Comparison of ENCODE assay signal across 8 cellular contexts in the genomic region with DNA sequence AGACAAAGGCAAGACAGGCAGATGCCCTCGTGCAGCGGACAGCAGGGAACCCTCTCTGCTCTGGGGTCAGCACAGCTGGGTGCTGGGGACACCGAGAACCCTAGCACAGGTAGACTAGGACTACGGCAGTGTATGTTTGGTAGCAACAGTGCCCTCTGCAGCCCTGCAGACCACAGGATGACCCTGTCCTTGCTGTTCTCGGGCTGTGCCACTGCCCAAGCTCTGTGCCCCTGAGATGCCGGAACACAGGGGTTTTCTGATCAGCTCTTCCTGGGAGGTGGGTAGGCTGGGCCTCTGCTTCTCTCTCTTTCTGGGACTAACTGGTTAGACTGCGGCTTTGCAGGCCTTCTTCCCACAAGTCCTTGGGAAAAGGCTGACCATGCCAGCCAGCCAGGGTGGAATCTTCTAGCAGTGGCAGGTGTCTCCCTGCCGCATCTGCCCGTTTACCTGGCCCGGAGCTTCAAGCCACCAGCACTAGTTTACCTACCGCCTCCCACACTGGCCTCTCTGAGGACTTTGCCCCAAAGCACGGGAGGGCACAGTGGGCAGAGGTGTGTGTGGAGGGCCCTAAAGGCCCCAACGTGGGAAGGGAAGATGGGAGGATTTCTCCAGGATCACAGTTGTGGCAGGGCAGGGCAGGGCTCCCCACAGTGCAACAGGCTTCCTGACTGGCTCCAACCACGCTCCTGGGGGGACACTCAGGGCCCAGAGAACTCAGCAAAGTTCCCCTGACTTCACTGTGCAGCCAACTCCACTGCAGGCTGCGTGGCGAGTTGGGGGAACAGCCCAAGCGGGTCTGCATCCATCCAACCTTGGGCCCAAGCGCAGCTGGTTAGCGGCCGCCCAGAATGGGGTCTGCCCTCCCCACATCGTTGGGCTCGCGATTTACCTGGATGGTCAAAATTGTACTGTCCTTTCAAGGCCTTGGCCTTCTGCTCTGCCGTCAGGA. TPM values are rescaled to one million over a fixed set of nuclear protein-coding genes. Genes with fewer than 3 reads are reported as not detected.
A peak's percentile ranks its signal among the peaks of the same experiment; 100 is the strongest.
DNase-seq lines count a peak whose midpoint lies in the region; ATAC-seq and TF ChIP-seq lines count a peak whose summit lies in the region.

No MANE protein-coding gene starts in this region.

- no peaks in the 10 kb centered on the region for H3K4me1 ChIP-seq in ES-I3 (ENCODE audit: insufficient read depth, low read length)
- H3K4me1 ChIP-seq in esophagus squamous epithelium: peaks cover 7 to 23% (median 12%) of the 10 kb centered on the region in 3 donors

- intact Hi-C loops in esophagus squamous epithelium (cut with DNase I): loop anchor here (10.0 kb wide), 1 partner anchor 215 kb away; a partner anchor contains a TSS
- intact Hi-C loops in posterior vena cava (cut with DNase I): no loop called here

- H3K27ac ChIP-seq in esophagus squamous epithelium: peak overlapping the region; percentile 85 to 90 (median 87)

- no peak for ATAC-seq in GM18505 (IDR thresholded peaks at IDR 0.05; ENCODE audit: unreplicated experiment)

- TF ChIP-seq POLR2A in esophagus squamous epithelium (IDR thresholded peaks at IDR 0.05) (no peak), GM18505 (IDR thresholded peaks at IDR 0.05; ENCODE audit: borderline replicate concordance, extremely low read depth, insufficient read depth, insufficient read length) (no peak)

- H3K27me3 ChIP-seq in esophagus squamous epithelium: no peaks in the 10 kb centered on the region

- peak overlapping the region; percentile 63 to 99 (median 90) for H3K4me3 ChIP-seq in esophagus squamous epithelium

- H3K36me3 ChIP-seq in ES-I3 (ENCODE audit: insufficient read depth, low read length): peaks cover 13% of the 10 kb centered on the region
- peaks cover 18 to 51% (median 30%) of the 10 kb centered on the region in 3 donors for H3K36me3 ChIP-seq in esophagus squamous epithelium

- H3K9me3 ChIP-seq in ES-I3 (ENCODE audit: control insufficient read depth, insufficient read depth, low read length): no peaks in the 10 kb centered on the region
- H3K9me3 ChIP-seq in esophagus squamous epithelium: no peaks in the 10 kb centered on the region

- TF ChIP-seq CTCF in esophagus squamous epithelium (IDR thresholded peaks at IDR 0.05): no peak

- DNase-seq in RKO (ENCODE audit: low spot score) (peak; percentile 43), esophagus squamous epithelium (lab: John Stamatoyannopoulos, UW) (no peak), posterior vena cava (ENCODE audit: low spot score) (peak; percentile 61), GM19238 (ENCODE audit: insufficient read length, low spot score) (no peak), LoVo (ENCODE audit: low spot score) (no peak), cerebellar nuclear complex (lab: John Stamatoyannopoulos, UW) (no peak)

- 64 to 90% methylated on average over 2 to 7 of the region's 24 CpGs for WGBS in esophagus squamous epithelium, 2 donors

- H3K9ac ChIP-seq in ES-I3 (ENCODE audit: low read depth, low read length): peak overlapping the region; percentile 55

RNA-seq across cellular contexts. Expression of a gene that starts 1.2 kb away (rescaled TPM):
- 10 to 100 TPM; 17.3 to 39.1 (median 24.8) TPM for total RNA-seq in esophagus squamous epithelium
- total RNA-seq in posterior vena cava: 10 to 100 TPM; 16.8 to 18.8 TPM

RNA-seq across cellular contexts. Expression of a gene that starts 15.5 kb away (rescaled TPM):
- total RNA-seq in esophagus squamous epithelium (not detected), posterior vena cava (not detected)

RNA-seq across cellular contexts. Expression of a gene that starts 27.2 kb away (rescaled TPM):
- total RNA-seq in esophagus squamous epithelium (10 to 100 TPM; 14.6 to 27.8 (median 18.4) TPM), posterior vena cava (10 to 100 TPM; 18.2 to 22.8 TPM)

Comparison
In these comparisons a context has a peak if more than half of its experiments do, and no peak if none do; other contexts are left out.
1. DNase-seq: peak in RKO (single experiment) and posterior vena cava (single experiment); none in esophagus squamous epithelium (single experiment), GM19238 (single experiment), LoVo (single experiment) and cerebellar nuclear complex (0 of 2).